Comparison of ENCODE assay signal across 8 cellular contexts in genomic region chr3:18559323-18559972, GRCh38.
A peak's percentile ranks its signal among the peaks of the same experiment; 100 is the strongest.
DNase-seq lines count a peak whose midpoint lies in the region; ATAC-seq and TF ChIP-seq lines count a peak whose summit lies in the region.

No MANE protein-coding gene starts in this region.

- no peak overlapping the region for H3K4me3 Mint-ChIP-seq in nephron progenitor cell

- peaks cover 5% of the 10 kb centered on the region for H3K27me3 Mint-ChIP-seq in nephron progenitor cell (ENCODE audit: low read depth, poor library complexity)

- ATAC-seq in HG02970 (IDR thresholded peaks at IDR 0.05; ENCODE audit: low FRiP score, unreplicated experiment) (peak; percentile 46), esophagus mucosa (peak; percentile 89), GM21825 (IDR thresholded peaks at IDR 0.05; ENCODE audit: unreplicated experiment) (no peak)

- H3K4me1 Mint-ChIP-seq in nephron progenitor cell, result peaks cover 11% of the 10 kb centered on the region

- DNase-seq in NCI-H82 (lab: John Stamatoyannopoulos, UW) (peak; percentile 73), NCI-H82 treated with DMSO at 0.1 percent for 48 hours (lab: John Stamatoyannopoulos, UW; ENCODE audit: unreplicated experiment) (no peak), NCI-H345 (lab: John Stamatoyannopoulos, UW) (peak; percentile 56), nephron progenitor cell (peak; percentile 40)
- peak; percentile 16 for DNase-seq in activated CD4-positive, alpha-beta T cell treated with anti-CD3 and anti-CD28 coated beads, Interleukin-2, amount 50 U/mL, for 1 hour

- H3K9me3 Mint-ChIP-seq in nephron progenitor cell, result no peaks in the 10 kb centered on the region

- no peaks in the 10 kb centered on the region for H3K36me3 Mint-ChIP-seq in nephron progenitor cell (ENCODE audit: low read depth)

- peak; percentile 77 for TF ChIP-seq CTCF in nephron progenitor cell (IDR thresholded peaks at IDR 0.05)

- no peak overlapping the region for H3K27ac Mint-ChIP-seq in nephron progenitor cell
